Comparison of ENCODE assay signal across 10 cellular contexts in genomic region chr7:79454325-79454960, GRCh38. TPM values are rescaled to one million over a fixed set of nuclear protein-coding genes. Genes with fewer than 3 reads are reported as not detected.
A peak's percentile ranks its signal among the peaks of the same experiment; 100 is the strongest.
DNase-seq lines count a peak whose midpoint lies in the region; ATAC-seq and TF ChIP-seq lines count a peak whose summit lies in the region.
"Had no signal": no experiment of that assay in that cellular context is flagged by ENCODE, and none has a peak within 500 bp of the region (broad histone marks: within the 10 kb centered on the region; RNA-seq: fewer than 3 reads in every experiment).

No MANE protein-coding gene starts in this region.

- ATAC-seq in foreskin keratinocyte, result peak; percentile 9
- ATAC-seq in HG03469 (IDR thresholded peaks at IDR 0.05; ENCODE audit: unreplicated experiment), result no peak
- no peak for ATAC-seq in HG03342 (IDR thresholded peaks at IDR 0.05; ENCODE audit: unreplicated experiment)
- ATAC-seq: stimulated activated effector memory CD8-positive, alpha-beta T cell treated with anti-CD3 and anti-CD28 coated beads, Interleukin-12 subunit alpha, Interleukin-12 subunit beta, amount 100 ng/mL, for 72 hours had no signal

- H3K9me3 ChIP-seq in SJSA1 (replicated peaks), result no peaks in the 10 kb centered on the region

- H3K4me3 ChIP-seq in AG04449 (ENCODE audit: low read depth, low read length) (peak overlapping the region; percentile 80), SJSA1 (peak overlapping the region; percentile 64)

- DNase-seq in AG04449 (ENCODE audit: low read depth, low spot score), result no peak
- DNase-seq in SJSA1 (ENCODE audit: low read depth in 1 of 2, low spot score in 2 of 2), result peak in 1 of 2 experiments; percentile 47
- no peak for DNase-seq in foreskin keratinocyte
- DNase-seq in neural crest cell (ENCODE audit: low read depth, low spot score), result no peak
- DNase-seq in NCI-H510A (lab: John Stamatoyannopoulos, UW), result no peak
- DNase-seq in NAMALWA (ENCODE audit: low spot score), result no peak
- DNase-seq: DND-41 had no signal

- POLR2A ChIA-PET in AG04449 (lab: Yijun Ruan, JAX), result no interaction called here

- H3K27ac ChIP-seq in SJSA1 (peak overlapping the region; percentile 62), foreskin keratinocyte (peak overlapping the region; percentile 87)

- peaks cover 37% of the 10 kb centered on the region for H3K4me1 Mint-ChIP-seq in neural crest cell
- H3K4me1 Mint-ChIP-seq: stimulated activated effector memory CD8-positive, alpha-beta T cell treated with anti-CD3 and anti-CD28 coated beads, Interleukin-12 subunit alpha, Interleukin-12 subunit beta, amount 100 ng/mL, for 72 hours had no signal

- TF ChIP-seq CTCF in AG04449 (IDR thresholded peaks at IDR 0.05; ENCODE audit: insufficient read depth, low read length, missing control alignments), result no peak
- TF ChIP-seq CTCF in foreskin keratinocyte (conservative IDR thresholded peaks at IDR 0.05), result no peak
- no peak for TF ChIP-seq CTCF in neural crest cell (conservative IDR thresholded peaks at IDR 0.05)

- no peaks in the 10 kb centered on the region for H3K27me3 ChIP-seq in SJSA1 (replicated peaks)
- H3K27me3 ChIP-seq in foreskin keratinocyte, result no peaks in the 10 kb centered on the region

- CTCF ChIA-PET in AG04449 (lab: Yijun Ruan, JAX), result interaction anchor here (1.0 to 1.8 kb wide), 2 partner anchors 157 to 593 kb away, joined by 3 to 8 read pairs; no protein-coding TSS in a partner anchor

- H3K4me1 ChIP-seq in SJSA1 (replicated peaks) (peaks cover 18% of the 10 kb centered on the region), foreskin keratinocyte (peaks cover 6% of the 10 kb centered on the region)

- peak overlapping the region; percentile 91 for H3K27ac Mint-ChIP-seq in neural crest cell (ENCODE audit: unreplicated experiment)
- H3K27ac Mint-ChIP-seq: stimulated activated effector memory CD8-positive, alpha-beta T cell treated with anti-CD3 and anti-CD28 coated beads, Interleukin-12 subunit alpha, Interleukin-12 subunit beta, amount 100 ng/mL, for 72 hours had no signal

- H3K27me3 Mint-ChIP-seq in neural crest cell (ENCODE audit: low read depth), result peaks cover 3% of the 10 kb centered on the region

- peaks cover 1% of the 10 kb centered on the region for H3K36me3 Mint-ChIP-seq in neural crest cell (ENCODE audit: low read depth)
- H3K36me3 Mint-ChIP-seq: stimulated activated effector memory CD8-positive, alpha-beta T cell treated with anti-CD3 and anti-CD28 coated beads, Interleukin-12 subunit alpha, Interleukin-12 subunit beta, amount 100 ng/mL, for 72 hours had no signal

- peak overlapping the region; percentile 94 for H3K4me3 Mint-ChIP-seq in neural crest cell
- H3K4me3 Mint-ChIP-seq: stimulated activated effector memory CD8-positive, alpha-beta T cell treated with anti-CD3 and anti-CD28 coated beads, Interleukin-12 subunit alpha, Interleukin-12 subunit beta, amount 100 ng/mL, for 72 hours had no signal

- H3K9me3 Mint-ChIP-seq in neural crest cell, result no peaks in the 10 kb centered on the region

- peaks cover 19% of the 10 kb centered on the region for H3K36me3 ChIP-seq in SJSA1

RNA-seq across cellular contexts. Expression of gene MAGI2, which starts 1.0 kb away (rescaled TPM):
- total RNA-seq in SJSA1 (2014; rRNA removed; shearing (Covaris generic)), result 0.78 and 0.82 TPM in 2 replicates
- 0.51 and 0.81 TPM in 2 replicates for total RNA-seq in foreskin keratinocyte
- 0.15 and 0.20 TPM in 2 replicates for polyA plus RNA-seq in foreskin keratinocyte
- total RNA-seq in neural crest cell, result 10.0 and 10.1 TPM in 2 replicates
